Comparison of ENCODE assay signal across 12 cellular contexts in genomic region chr6:11618533-11618932, GRCh38.
A peak's percentile ranks its signal among the peaks of the same experiment; 100 is the strongest.
DNase-seq lines count a peak whose midpoint lies in the region; ATAC-seq, FAIRE-seq and TF ChIP-seq lines count a peak whose summit lies in the region.
"Had no signal": no experiment of that assay in that cellular context is flagged by ENCODE, and none has a peak within 500 bp of the region (broad histone marks: within the 10 kb centered on the region; RNA-seq: fewer than 3 reads in every experiment).

No MANE protein-coding gene starts in this region.

- TF ChIP-seq EP300 in GM12878 (IDR thresholded peaks at IDR 0.05; ENCODE audit: borderline replicate concordance in 1 of 2, control insufficient read depth in 1 of 2, low read depth in 2 of 2, low read length in 2 of 2): no peak

- no peak overlapping the region for H3K4me3 ChIP-seq in GM12878
- H3K4me3 ChIP-seq in osteoblast (ENCODE audit: insufficient read depth, low read length): no peak overlapping the region
- no peak overlapping the region for H3K4me3 ChIP-seq in aorta (ENCODE audit: low read length in 2 of 2)
- H3K4me3 ChIP-seq: esophagus squamous epithelium, SK-N-MC had no signal

- intact Hi-C loops in GM12878 (cut with micrococcal nuclease; ENCODE audit: unreplicated experiment): loop anchor here (1.0 kb wide), 3 partner anchors 671 to 987 kb away; no protein-coding TSS in a partner anchor
- intact Hi-C loops in aorta (cut with DNase I): no loop called here

- POLR2A ChIA-PET in GM12878 (lab: Charles Lee): interaction anchor here (0.5 to 0.6 kb wide), 2 partner anchors 598 to 673 kb away, joined by 3 read pairs; no protein-coding TSS in a partner anchor

- H3K9me3 ChIP-seq in GM12878 (replicated peaks; ENCODE audit: control insufficient read depth, insufficient read depth, low read length) (no peaks in the 10 kb centered on the region), osteoblast (ENCODE audit: low read depth, low read length) (no peaks in the 10 kb centered on the region), aorta (ENCODE audit: control insufficient read depth, low read length) (no peaks in the 10 kb centered on the region)
- H3K9me3 ChIP-seq: esophagus squamous epithelium had no signal

- H3K9ac ChIP-seq in GM12878 (ENCODE audit: control insufficient read depth, insufficient read depth, low read length): no peak overlapping the region

- SMC1A ChIA-PET in GM12878 (lab: Charles Lee; ENCODE audit: uncharacterized antibody, unreplicated experiment): interaction anchor here (0.7 to 3.8 kb wide), 8 partner anchors 12 to 988 kb away, joined by 3 to 20 read pairs (median 4); no protein-coding TSS in a partner anchor

- peak; percentile 92 for ATAC-seq in GM12878
- ATAC-seq in GM19324 (IDR thresholded peaks at IDR 0.05; ENCODE audit: low FRiP score, unreplicated experiment): no peak
- ATAC-seq in aorta (ENCODE audit: low FRiP score): no peak

- DNase-seq in NCI-H2171 (lab: John Stamatoyannopoulos, UW) (peak; percentile 1), NCI-H2171 treated with DMSO at 0.1 percent for 48 hours (lab: John Stamatoyannopoulos, UW) (no peak), LHCN-M2 (ENCODE audit: low read depth) (peak; percentile 66), GM12878 (ENCODE audit: low read depth, low spot score) (peak; percentile 13), osteoblast (ENCODE audit: insufficient read length, low spot score, missing footprints) (no peak), COLO668 (lab: John Stamatoyannopoulos, UW; ENCODE audit: unreplicated experiment) (no peak), aorta (no peak)
- DNase-seq: activated T-cell treated with anti-CD3 and anti-CD28 coated beads, Interleukin-2, amount 50 U/mL, for 48 hours; esophagus squamous epithelium; posterior cingulate gyrus had no signal

- TF ChIP-seq POLR2A in GM12878 (IDR thresholded peaks at IDR 0.05; ENCODE audit: low read depth, low read length): no peak

- CTCF ChIA-PET in GM12878 (lab: Yijun Ruan, JAX): interaction anchor here (0.7 to 4.9 kb wide), 13 partner anchors 11 to 988 kb away, joined by 3 to 34 read pairs (median 3); partner anchors contain the start of gene EDN1

- no peak overlapping the region for H3K4me2 ChIP-seq in GM12878 (ENCODE audit: control insufficient read depth, insufficient read depth)
- no peak overlapping the region for H3K4me2 ChIP-seq in osteoblast (ENCODE audit: insufficient read depth, low read length)

- TF ChIP-seq CTCF in GM12878 (IDR thresholded peaks at IDR 0.05 in 2 of 3, conservative IDR thresholded peaks at IDR 0.05 in 1 of 3; ENCODE audit: control insufficient read depth in 2 of 3, extremely low read depth in 1 of 3, insufficient read depth in 1 of 3, low read depth in 3 of 3, low read length in 3 of 3): peak; percentile 36 to 53 (median 51)
- peak; percentile 52 for TF ChIP-seq CTCF in osteoblast (IDR thresholded peaks at IDR 0.05; ENCODE audit: extremely low read depth, low read depth, low read length)

- RAD21 ChIA-PET in GM12878 (lab: Charles Lee; ENCODE audit: unreplicated experiment): interaction anchor here (0.6 to 4.2 kb wide), 3 partner anchors 36 to 987 kb away, joined by 3 to 32 read pairs (median 13); partner anchors contain the start of gene EDN1

- H3K4me1 ChIP-seq in GM12878 (ENCODE audit: control insufficient read depth, insufficient read depth, low read length) (no peaks in the 10 kb centered on the region), osteoblast (ENCODE audit: insufficient read depth, low read length) (peaks cover 30% of the 10 kb centered on the region), aorta (ENCODE audit: control insufficient read depth in 1 of 2, insufficient read depth in 2 of 2, low read length in 2 of 2) (peaks cover 0 to 6% of the 10 kb centered on the region in 2 donors)

- H3K27ac ChIP-seq in GM12878 (ENCODE audit: control insufficient read depth, insufficient read depth) (no peak overlapping the region), osteoblast (ENCODE audit: low read depth, low read length) (peak overlapping the region; percentile 3), aorta (ENCODE audit: low read depth in 1 of 2, low read length in 2 of 2) (no peak overlapping the region)
- H3K27ac ChIP-seq: esophagus squamous epithelium, SK-N-MC had no signal

- BruUV-seq in GM12878 (replicated peaks; lab: Mats Ljungman, UMichigan): no TSS peak

- H2AFZ ChIP-seq in GM12878 (ENCODE audit: control insufficient read depth, low read depth, low read length) (no peak overlapping the region), osteoblast (ENCODE audit: low read length) (no peak overlapping the region)

- H3K36me3 ChIP-seq in GM12878 (ENCODE audit: control insufficient read depth in 2 of 2, insufficient read depth in 2 of 2, low read length in 1 of 2) (no peaks in the 10 kb centered on the region), osteoblast (ENCODE audit: insufficient read depth, low read length) (no peaks in the 10 kb centered on the region), aorta (ENCODE audit: control insufficient read depth in 1 of 2, insufficient read depth in 2 of 2, low read length in 1 of 2) (no peaks in the 10 kb centered on the region)
- H3K36me3 ChIP-seq: esophagus squamous epithelium had no signal

- H3K27me3 ChIP-seq in GM12878 (replicated peaks in 1 of 2; ENCODE audit: control insufficient read depth in 2 of 2, insufficient read depth in 2 of 2, low read length in 1 of 2): no peaks in the 10 kb centered on the region
- H3K27me3 ChIP-seq in osteoblast (ENCODE audit: insufficient read depth, low read length): no peaks in the 10 kb centered on the region
- H3K27me3 ChIP-seq in aorta (ENCODE audit: control insufficient read depth in 1 of 2, insufficient read depth in 2 of 2, low read length in 1 of 2): no peaks in the 10 kb centered on the region
- H3K27me3 ChIP-seq: esophagus squamous epithelium had no signal

- FAIRE-seq in GM12878 (lab: Jason Lieb, UNC): peak; percentile 81

- no peaks in the 10 kb centered on the region for H4K20me1 ChIP-seq in GM12878 (ENCODE audit: control insufficient read depth, insufficient read depth)
- H4K20me1 ChIP-seq in osteoblast (ENCODE audit: insufficient read depth, low read length): no peaks in the 10 kb centered on the region

- in situ Hi-C loops in GM12878 (cut with MboI): no loop called here

- 24% methylated on average over 4 of the region's 4 CpGs for WGBS in GM12878 (ENCODE audit: insufficient coverage, insufficient replicate concordance, low lambda C conversion rate, missing lambda C conversion rate)
- WGBS in aorta, 2 donors: 58 to 67% methylated on average over 4 of the region's 4 CpGs

- peak; percentile 67; the same call in 1 of the 2 replicates for TF ChIP-seq RAD21 in GM12878 (IDR thresholded peaks at IDR 0.05; ENCODE audit: insufficient read depth, low read depth, low read length)

- no peaks in the 10 kb centered on the region for H3K79me2 ChIP-seq in GM12878 (ENCODE audit: control insufficient read depth, insufficient read depth, low read length)
- no peaks in the 10 kb centered on the region for H3K79me2 ChIP-seq in osteoblast (ENCODE audit: insufficient read depth, low read length)

TF ChIP-seq in GM12878, 131 proteins besides CTCF, POLR2A, EP300 and RAD21:
- TF ChIP-seq CBX5 (IDR thresholded peaks at IDR 0.05; ENCODE audit: low read depth): no peak
- no peak for TF ChIP-seq PKNOX1 (IDR thresholded peaks at IDR 0.05)
- TF ChIP-seq SMC3 (IDR thresholded peaks at IDR 0.05; ENCODE audit: borderline replicate concordance, low read length): peak; percentile 48
- 0 out of 2 replicates have a peak, but pooled peaks have one; percentile 3 for TF ChIP-seq SPI1 (IDR thresholded peaks at IDR 0.05; ENCODE audit: borderline replicate concordance, insufficient read depth, low read depth, low read length)

Comparison
In these comparisons a context has a peak if more than half of its experiments do, and no peak if none do; other contexts are left out.
1. DNase-seq: peak in NCI-H2171 (single experiment), LHCN-M2 (single experiment) and GM12878 (single experiment); none in NCI-H2171 treated with DMSO at 0.1 percent for 48 hours (single experiment), osteoblast (single experiment), COLO668 (single experiment) and aorta (0 of 2).